ENCODE assay signal across 12 cellular contexts in genomic region chr12:133255833-133256232, GRCh38. TPM values are rescaled to one million over a fixed set of nuclear protein-coding genes. Genes with fewer than 3 reads are reported as not detected.
"Had no signal": no experiment of that assay in that cellular context is flagged by ENCODE, and none has a peak within 500 bp of the region (broad histone marks: within the 10 kb centered on the region; RNA-seq: fewer than 3 reads in every experiment).

No MANE protein-coding gene starts in this region.

RNA-seq across cellular contexts. Expression of gene ANHX, which starts 20.2 kb away (rescaled TPM):
- total RNA-seq: stomach, subcutaneous adipose tissue, suprapubic skin, temporal lobe, thoracic aorta, tibial nerve, transverse colon, upper lobe of left lung, upper lobe of right lung, ureter, urinary bladder, vagina had no signal
- polyA plus RNA-seq: stomach, urinary bladder had no signal
